ENCODE assay signal across 10 cellular contexts in the genomic region with DNA sequence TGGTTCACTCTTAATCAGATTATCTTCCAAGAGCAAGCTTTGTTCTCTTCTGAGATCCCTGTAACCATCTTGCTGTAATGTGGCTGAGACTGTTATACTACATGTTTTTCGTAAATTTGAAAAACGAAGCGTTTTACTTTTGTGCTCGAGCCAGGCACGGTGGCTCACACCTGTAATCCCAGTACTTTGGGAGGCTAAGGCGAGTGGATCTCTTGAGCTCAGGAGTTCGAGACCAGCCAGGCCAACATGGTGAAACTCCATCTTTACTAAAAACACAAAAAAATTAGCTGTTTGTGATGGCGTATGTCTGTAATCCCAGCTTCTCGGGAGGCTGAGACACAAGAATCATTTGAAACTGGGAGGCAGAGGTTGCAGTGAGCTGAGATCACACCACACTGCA. TPM values are rescaled to one million over a fixed set of nuclear protein-coding genes. Genes with fewer than 3 reads are reported as not detected.
A peak's percentile ranks its signal among the peaks of the same experiment; 100 is the strongest.
DNase-seq lines count a peak whose midpoint lies in the region; ATAC-seq, FAIRE-seq and TF ChIP-seq lines count a peak whose summit lies in the region.
"Had no signal": no experiment of that assay in that cellular context is flagged by ENCODE, and none has a peak within 500 bp of the region (broad histone marks: within the 10 kb centered on the region; RNA-seq: fewer than 3 reads in every experiment).

No MANE protein-coding gene starts in this region.

- SMC1A ChIA-PET in GM12878 (lab: Charles Lee; ENCODE audit: uncharacterized antibody, unreplicated experiment): interaction anchor here (0.8 to 10.2 kb wide), 20 partner anchors 8 to 96 kb away, joined by 3 to 138 read pairs (median 6); a partner anchor contains a TSS

- H3K27ac ChIP-seq in GM12878 (ENCODE audit: control insufficient read depth, insufficient read depth): no peak overlapping the region
- H3K27ac ChIP-seq in tibial nerve: peak overlapping the region; percentile 58 to 94 (median 83)

- H3K4me3 ChIP-seq in GM12878 (peak overlapping the region; percentile 28; the same call in 1 of the 2 replicates), tibial nerve (peak overlapping the region in 3 of 4 donors; percentile 14 to 49 (median 17))

- H3K4me2 ChIP-seq in GM12878 (ENCODE audit: control insufficient read depth, insufficient read depth): peak overlapping the region; percentile 57

- intact Hi-C loops in activated CD4-positive, alpha-beta memory T cell treated with anti-CD3 and anti-CD28 coated beads for 36 hours (cut with micrococcal nuclease): no loop called here
- intact Hi-C loops in GM12878 (cut with micrococcal nuclease; ENCODE audit: unreplicated experiment): loop anchor here (2.0 to 5.0 kb wide), 2 partner anchors 40 to 45 kb away; a partner anchor contains a TSS

- no peaks in the 10 kb centered on the region for H4K20me1 ChIP-seq in GM12878 (ENCODE audit: control insufficient read depth, insufficient read depth)

- no peak for FAIRE-seq in GM12878 (lab: Jason Lieb, UNC)

- no peaks in the 10 kb centered on the region for H3K36me3 Mint-ChIP-seq in activated CD4-positive, alpha-beta memory T cell treated with anti-CD3 and anti-CD28 coated beads, Interleukin-2, amount 10 ng/mL, durations not matched to agents 7 days and 5 days (ENCODE audit: low read depth)
- no peaks in the 10 kb centered on the region for H3K36me3 Mint-ChIP-seq in activated CD4-positive, alpha-beta memory T cell treated with anti-CD3 and anti-CD28 coated beads for 36 hours
- no peaks in the 10 kb centered on the region for H3K36me3 Mint-ChIP-seq in mesothelial cell of epicardium

- ATAC-seq in GM12878: no peak
- no peak for ATAC-seq in GM18873 (IDR thresholded peaks at IDR 0.05; ENCODE audit: low FRiP score, unreplicated experiment)

- H3K9ac ChIP-seq in GM12878 (ENCODE audit: control insufficient read depth, insufficient read depth, low read length): no peak overlapping the region

- TF ChIP-seq RAD21 in GM12878 (IDR thresholded peaks at IDR 0.05; ENCODE audit: insufficient read depth, low read depth, low read length): no peak

- no peaks in the 10 kb centered on the region for H3K79me2 ChIP-seq in GM12878 (ENCODE audit: control insufficient read depth, insufficient read depth, low read length)

- no peak overlapping the region for H3K27ac Mint-ChIP-seq in activated CD4-positive, alpha-beta memory T cell treated with anti-CD3 and anti-CD28 coated beads, Interleukin-2, amount 10 ng/mL, durations not matched to agents 7 days and 5 days
- H3K27ac Mint-ChIP-seq in activated CD4-positive, alpha-beta memory T cell treated with anti-CD3 and anti-CD28 coated beads for 36 hours: no peak overlapping the region
- peak overlapping the region; percentile 91 for H3K27ac Mint-ChIP-seq in mesothelial cell of epicardium
- H3K27ac Mint-ChIP-seq: activated T-helper 2 cell treated with anti-CD3 and anti-CD28 coated beads, Interferon-gamma antibody, Interleukin-2, Interleukin-4, amounts not matched to agents 10 μg/mL and 5 μg/mL and 100 μg/mL, durations not matched to agents 14 hours and 24 hours and 36 hours had no signal

- H3K4me1 ChIP-seq in GM12878 (ENCODE audit: control insufficient read depth, insufficient read depth, low read length) (peaks cover 50% of the 10 kb centered on the region), tibial nerve (peaks cover 0 to 97% (median 40%) of the 10 kb centered on the region in 4 donors)

- peaks cover 43% of the 10 kb centered on the region for H3K4me1 Mint-ChIP-seq in activated CD4-positive, alpha-beta memory T cell treated with anti-CD3 and anti-CD28 coated beads, Interleukin-2, amount 10 ng/mL, durations not matched to agents 7 days and 5 days
- H3K4me1 Mint-ChIP-seq in activated CD4-positive, alpha-beta memory T cell treated with anti-CD3 and anti-CD28 coated beads for 36 hours (ENCODE audit: low read depth): peaks cover 34% of the 10 kb centered on the region
- H3K4me1 Mint-ChIP-seq in mesothelial cell of epicardium: peaks cover 74% of the 10 kb centered on the region

- H3K27me3 Mint-ChIP-seq in activated CD4-positive, alpha-beta memory T cell treated with anti-CD3 and anti-CD28 coated beads, Interleukin-2, amount 10 ng/mL, durations not matched to agents 7 days and 5 days: peaks cover 39% of the 10 kb centered on the region
- H3K27me3 Mint-ChIP-seq in activated CD4-positive, alpha-beta memory T cell treated with anti-CD3 and anti-CD28 coated beads for 36 hours: peaks cover 9% of the 10 kb centered on the region
- H3K27me3 Mint-ChIP-seq in mesothelial cell of epicardium (ENCODE audit: low read depth): no peaks in the 10 kb centered on the region

- 70% methylated on average over 9 of the region's 9 CpGs for WGBS in GM12878 (ENCODE audit: insufficient coverage, insufficient replicate concordance, low lambda C conversion rate, missing lambda C conversion rate)
- WGBS in tibial nerve, 2 donors: 75 to 79% methylated on average over 9 of the region's 9 CpGs

- H2AFZ ChIP-seq in GM12878 (ENCODE audit: control insufficient read depth, low read depth, low read length): no peak overlapping the region

- no peaks in the 10 kb centered on the region for H3K27me3 ChIP-seq in GM12878 (replicated peaks in 1 of 2; ENCODE audit: control insufficient read depth in 2 of 2, insufficient read depth in 2 of 2, low read length in 1 of 2)
- no peaks in the 10 kb centered on the region for H3K27me3 ChIP-seq in tibial nerve

- peak overlapping the region; percentile 57 for H3K4me3 Mint-ChIP-seq in activated CD4-positive, alpha-beta memory T cell treated with anti-CD3 and anti-CD28 coated beads, Interleukin-2, amount 10 ng/mL, durations not matched to agents 7 days and 5 days
- H3K4me3 Mint-ChIP-seq in activated CD4-positive, alpha-beta memory T cell treated with anti-CD3 and anti-CD28 coated beads for 36 hours: no peak overlapping the region
- no peak overlapping the region for H3K4me3 Mint-ChIP-seq in mesothelial cell of epicardium

- no peaks in the 10 kb centered on the region for H3K9me3 Mint-ChIP-seq in activated CD4-positive, alpha-beta memory T cell treated with anti-CD3 and anti-CD28 coated beads, Interleukin-2, amount 10 ng/mL, durations not matched to agents 7 days and 5 days
- no peaks in the 10 kb centered on the region for H3K9me3 Mint-ChIP-seq in activated CD4-positive, alpha-beta memory T cell treated with anti-CD3 and anti-CD28 coated beads for 36 hours
- no peaks in the 10 kb centered on the region for H3K9me3 Mint-ChIP-seq in mesothelial cell of epicardium
- H3K9me3 Mint-ChIP-seq: activated T-helper 2 cell treated with anti-CD3 and anti-CD28 coated beads, Interferon-gamma antibody, Interleukin-2, Interleukin-4, amounts not matched to agents 10 μg/mL and 5 μg/mL and 100 μg/mL, durations not matched to agents 14 hours and 24 hours and 36 hours had no signal

- CTCF ChIA-PET in activated CD4-positive, alpha-beta memory T cell treated with anti-CD3 and anti-CD28 coated beads, Interleukin-2, amount 10 ng/mL, durations not matched to agents 7 days and 5 days (lab: Charles Lee): interaction anchor here (0.7 to 2.9 kb wide), 7 partner anchors 9 to 114 kb away, joined by 3 to 10 read pairs (median 5); a partner anchor contains a TSS
- CTCF ChIA-PET in activated CD4-positive, alpha-beta memory T cell treated with anti-CD3 and anti-CD28 coated beads for 36 hours (lab: Charles Lee): interaction anchor here (0.7 to 3.6 kb wide), 9 partner anchors 9 to 225 kb away, joined by 3 to 24 read pairs (median 4); a partner anchor contains a TSS
- CTCF ChIA-PET in GM12878 (lab: Yijun Ruan, JAX): interaction anchor here (0.6 to 8.1 kb wide), 26 partner anchors 8 to 729 kb away, joined by 3 to 77 read pairs (median 4); a partner anchor contains a TSS

- in situ Hi-C loops in GM12878 (cut with MboI): no loop called here

- no TSS peak for BruUV-seq in GM12878 (replicated peaks; lab: Mats Ljungman, UMichigan)

- POLR2A ChIA-PET in activated CD4-positive, alpha-beta memory T cell treated with anti-CD3 and anti-CD28 coated beads, Interleukin-2, amount 10 ng/mL, durations not matched to agents 7 days and 5 days (lab: Charles Lee): interaction anchor here (1.3 to 2.5 kb wide), 4 partner anchors 9 to 60 kb away, joined by 3 to 8 read pairs (median 4); a partner anchor contains a TSS
- POLR2A ChIA-PET in activated CD4-positive, alpha-beta memory T cell treated with anti-CD3 and anti-CD28 coated beads for 36 hours (lab: Charles Lee): interaction anchor here (0.7 to 1.4 kb wide), 5 partner anchors 9 to 60 kb away, joined by 3 to 4 read pairs (median 3); a partner anchor contains a TSS
- POLR2A ChIA-PET in GM12878 (lab: Charles Lee): interaction anchor here (0.6 to 4.8 kb wide), 9 partner anchors 8 to 609 kb away, joined by 3 to 51 read pairs (median 6); no protein-coding TSS in a partner anchor

- TF ChIP-seq POLR2A in GM12878 (IDR thresholded peaks at IDR 0.05; ENCODE audit: low read depth, low read length): no peak
- no peak for TF ChIP-seq POLR2A in tibial nerve (IDR thresholded peaks at IDR 0.05)

- H3K36me3 ChIP-seq in GM12878 (ENCODE audit: control insufficient read depth in 2 of 2, insufficient read depth in 2 of 2, low read length in 1 of 2): no peaks in the 10 kb centered on the region
- no peaks in the 10 kb centered on the region for H3K36me3 ChIP-seq in tibial nerve

- DNase-seq in activated CD4-positive, alpha-beta memory T cell treated with anti-CD3 and anti-CD28 coated beads, Interleukin-2, amount 10 ng/mL, durations not matched to agents 7 days and 5 days: no peak
- DNase-seq in activated CD4-positive, alpha-beta memory T cell treated with anti-CD3 and anti-CD28 coated beads for 36 hours: no peak
- DNase-seq in GM12878 (ENCODE audit: low read depth, low spot score) (no peak), mesothelial cell of epicardium (ENCODE audit: low spot score in 2 of 2, unreplicated experiment in 2 of 2) (no peak), tibial nerve (ENCODE audit: low spot score in 2 of 2) (no peak), NCI-H2227 (lab: John Stamatoyannopoulos, UW; ENCODE audit: unreplicated experiment) (no peak), globus pallidus (ENCODE audit: low spot score) (no peak)
- DNase-seq: NCI-H524 treated with DMSO at 0.1 percent for 48 hours had no signal

- TF ChIP-seq EP300 in GM12878 (IDR thresholded peaks at IDR 0.05; ENCODE audit: borderline replicate concordance in 1 of 2, control insufficient read depth in 1 of 2, low read depth in 2 of 2, low read length in 2 of 2): no peak
- TF ChIP-seq EP300 in tibial nerve (IDR thresholded peaks at IDR 0.05): no peak

- H3K9me3 ChIP-seq in GM12878 (replicated peaks; ENCODE audit: control insufficient read depth, insufficient read depth, low read length): no peaks in the 10 kb centered on the region
- no peaks in the 10 kb centered on the region for H3K9me3 ChIP-seq in tibial nerve

- RAD21 ChIA-PET in GM12878 (lab: Charles Lee; ENCODE audit: unreplicated experiment): interaction anchor here (0.6 to 9.4 kb wide), 19 partner anchors 8 to 322 kb away, joined by 3 to 100 read pairs (median 5); a partner anchor contains a TSS

- TF ChIP-seq CTCF in GM12878 (IDR thresholded peaks at IDR 0.05 in 2 of 3, conservative IDR thresholded peaks at IDR 0.05 in 1 of 3; ENCODE audit: control insufficient read depth in 2 of 3, extremely low read depth in 1 of 3, insufficient read depth in 1 of 3, low read depth in 3 of 3, low read length in 3 of 3) (no peak), mesothelial cell of epicardium (IDR thresholded peaks at IDR 0.05; ENCODE audit: unreplicated experiment) (no peak), tibial nerve (IDR thresholded peaks at IDR 0.05) (no peak)

RNA-seq across cellular contexts. Expression of a gene that starts 7.8 kb away (rescaled TPM):
- total RNA-seq in activated CD4-positive, alpha-beta memory T cell treated with anti-CD3 and anti-CD28 coated beads, Interleukin-2, amount 10 ng/mL, durations not matched to agents 7 days and 5 days: under 1 TPM in 1 of 2 experiments, not detected in 1; 0.25 TPM
- under 1 TPM; 0.29 to 0.36 TPM for total RNA-seq in activated CD4-positive, alpha-beta memory T cell treated with anti-CD3 and anti-CD28 coated beads for 36 hours
- 2.4 and 2.9 TPM in 2 replicates for total RNA-seq in GM12878 (2013; cell fraction: nucleolus; rRNA removed)
- total RNA-seq in GM12878 (2014; rRNA removed): 2.7 and 2.9 TPM in 2 replicates
- total RNA-seq in GM12878 (2014; rRNA removed; fragmentation: Illumina TruSeq; extraction: Trizol): 4.1 and 6.3 TPM in 2 replicates
- 6.6 and 7.4 TPM in 2 replicates for total RNA-seq in GM12878 (2021)
- polyA plus RNA-seq in GM12878 (2011; ENCODE audit: low read depth): 0.16 TPM
- polyA plus RNA-seq in GM12878 (2011; rRNA removed): 0.49 and 0.50 TPM in 2 replicates
- polyA plus RNA-seq in GM12878 (2011; cell fraction: cytosol; rRNA removed): 0.97 and 1.2 TPM in 2 replicates
- polyA plus RNA-seq in GM12878 (2011; cell fraction: nucleus; rRNA removed): 3.0 and 4.4 TPM in 2 replicates
- 0.45 and 0.54 TPM in 2 replicates for polyA plus RNA-seq in GM12878 (2012)
- polyA plus RNA-seq in GM12878 (2014; fragmentation: Illumina TruSeq; extraction: Trizol): 2.4 and 5.6 TPM in 2 replicates
- polyA plus RNA-seq in GM12878 (2014; fragmentation: Nextera tagmentation; extraction: Ambion mirVana): under 1 TPM; 0.24 to 0.80 TPM
- 5.7 and 7.0 TPM in 2 replicates for polyA plus RNA-seq in GM12878 (2014; rRNA removed)
- under 1 TPM; 0.55 to 0.71 TPM for polyA plus RNA-seq in GM12878 (2016; fragmentation: Nextera tagmentation; extraction: Ambion mirVana)
- 0.22 and 0.72 TPM in 2 replicates for polyA minus RNA-seq in GM12878 (2011; rRNA and poly(A)+ RNA removed)
- polyA minus RNA-seq in GM12878 (2011; cell fraction: cytosol; rRNA and poly(A)+ RNA removed): 0.94 TPM in 1 of 2 replicates, not detected in the other
- polyA minus RNA-seq in GM12878 (2011; cell fraction: nucleus; rRNA and poly(A)+ RNA removed): 0.97 and 1.1 TPM in 2 replicates
- total RNA-seq in mesothelial cell of epicardium: 37.0 to 38.7 TPM (median 37.8 TPM) in 3 replicates
- total RNA-seq in tibial nerve: 10 to 100 TPM; 32.1 to 55.5 (median 38.8) TPM

RNA-seq across cellular contexts. Expression of a gene that starts 40.7 kb away (rescaled TPM):
- 10 to 100 TPM; 44.6 to 46.6 TPM for total RNA-seq in activated CD4-positive, alpha-beta memory T cell treated with anti-CD3 and anti-CD28 coated beads, Interleukin-2, amount 10 ng/mL, durations not matched to agents 7 days and 5 days
- total RNA-seq in activated CD4-positive, alpha-beta memory T cell treated with anti-CD3 and anti-CD28 coated beads for 36 hours: 10 to 100 TPM; 26.8 to 29.8 TPM
- total RNA-seq in GM12878 (2013; cell fraction: nucleolus; rRNA removed): 36.1 and 37.5 TPM in 2 replicates
- total RNA-seq in GM12878 (2014; rRNA removed) (22.4 and 25.0 TPM in 2 replicates), GM12878 (2014; rRNA removed; fragmentation: Illumina TruSeq; extraction: Trizol) (23.4 and 23.7 TPM in 2 replicates), GM12878 (2021) (22.9 and 25.7 TPM in 2 replicates), mesothelial cell of epicardium (80.6 to 84.9 TPM (median 82.5 TPM) in 3 replicates), tibial nerve (10 to 100 TPM; 42.3 to 66.0 (median 48.3) TPM)
- 9.9 TPM for polyA plus RNA-seq in GM12878 (2011; ENCODE audit: low read depth)
- polyA plus RNA-seq in GM12878 (2011; rRNA removed) (26.2 and 27.1 TPM in 2 replicates), GM12878 (2014; fragmentation: Illumina TruSeq; extraction: Trizol) (28.2 and 32.4 TPM in 2 replicates), GM12878 (2014; fragmentation: Nextera tagmentation; extraction: Ambion mirVana) (10 to 100 TPM in 1 of 2 experiments, 1 to 10 TPM in 1; 9.5 to 11.7 TPM), GM12878 (2014; rRNA removed) (13.7 and 15.1 TPM in 2 replicates), GM12878 (2016; fragmentation: Nextera tagmentation; extraction: Ambion mirVana) (10 to 100 TPM; 14.8 to 18.2 TPM)
- 18.8 and 20.1 TPM in 2 replicates for polyA plus RNA-seq in GM12878 (2011; cell fraction: cytosol; rRNA removed)
- polyA plus RNA-seq in GM12878 (2011; cell fraction: nucleus; rRNA removed): 26.6 and 31.7 TPM in 2 replicates
- polyA plus RNA-seq in GM12878 (2012): 14.5 and 15.0 TPM in 2 replicates
- polyA minus RNA-seq in GM12878 (2011; rRNA and poly(A)+ RNA removed): 39.4 and 50.4 TPM in 2 replicates
- 13.8 and 19.4 TPM in 2 replicates for polyA minus RNA-seq in GM12878 (2011; cell fraction: cytosol; rRNA and poly(A)+ RNA removed)
- 18.6 and 25.8 TPM in 2 replicates for polyA minus RNA-seq in GM12878 (2011; cell fraction: nucleus; rRNA and poly(A)+ RNA removed)

RNA-seq across cellular contexts. Expression of a gene that starts 59.7 kb away (rescaled TPM):
- 100 to 1,000 TPM; 298 to 304 TPM for total RNA-seq in activated CD4-positive, alpha-beta memory T cell treated with anti-CD3 and anti-CD28 coated beads, Interleukin-2, amount 10 ng/mL, durations not matched to agents 7 days and 5 days
- total RNA-seq in activated CD4-positive, alpha-beta memory T cell treated with anti-CD3 and anti-CD28 coated beads for 36 hours: 100 to 1,000 TPM; 325 to 326 TPM
- 908 and 925 TPM in 2 replicates for total RNA-seq in GM12878 (2013; cell fraction: nucleolus; rRNA removed)
- 386 and 445 TPM in 2 replicates for total RNA-seq in GM12878 (2014; rRNA removed)
- total RNA-seq in GM12878 (2014; rRNA removed; fragmentation: Illumina TruSeq; extraction: Trizol): 449 and 474 TPM in 2 replicates
- total RNA-seq in GM12878 (2021): 429 and 438 TPM in 2 replicates
- polyA plus RNA-seq in GM12878 (2011; ENCODE audit: low read depth): 92.6 TPM
- polyA plus RNA-seq in GM12878 (2011; rRNA removed): 451 and 626 TPM in 2 replicates
- 202 and 387 TPM in 2 replicates for polyA plus RNA-seq in GM12878 (2011; cell fraction: cytosol; rRNA removed)
- polyA plus RNA-seq in GM12878 (2011; cell fraction: nucleus; rRNA removed): 1,046 and 1,298 TPM in 2 replicates
- 174 and 210 TPM in 2 replicates for polyA plus RNA-seq in GM12878 (2012)
- 377 and 464 TPM in 2 replicates for polyA plus RNA-seq in GM12878 (2014; fragmentation: Illumina TruSeq; extraction: Trizol)
- polyA plus RNA-seq in GM12878 (2014; fragmentation: Nextera tagmentation; extraction: Ambion mirVana): 100 to 1,000 TPM; 101 to 104 TPM
- 392 and 421 TPM in 2 replicates for polyA plus RNA-seq in GM12878 (2014; rRNA removed)
- polyA plus RNA-seq in GM12878 (2016; fragmentation: Nextera tagmentation; extraction: Ambion mirVana): 100 to 1,000 TPM; 387 to 420 TPM
- 321 and 353 TPM in 2 replicates for polyA minus RNA-seq in GM12878 (2011; rRNA and poly(A)+ RNA removed)
- 159 and 182 TPM in 2 replicates for polyA minus RNA-seq in GM12878 (2011; cell fraction: cytosol; rRNA and poly(A)+ RNA removed)
- 566 and 707 TPM in 2 replicates for polyA minus RNA-seq in GM12878 (2011; cell fraction: nucleus; rRNA and poly(A)+ RNA removed)
- total RNA-seq in mesothelial cell of epicardium: 258 to 267 TPM (median 264 TPM) in 3 replicates
- total RNA-seq in tibial nerve: 100 to 1,000 TPM in 3 of 4 donors, 10 to 100 TPM in 1; 92.4 to 173 (median 143) TPM
